ENCODE assay signal across 3 cellular contexts in genomic region chr19:16735650-16736266, GRCh38. TPM values are rescaled to one million over a fixed set of nuclear protein-coding genes. Genes with fewer than 3 reads are reported as not detected.
"Had no signal": no experiment of that assay in that cellular context is flagged by ENCODE, and none has a peak within 500 bp of the region (broad histone marks: within the 10 kb centered on the region; RNA-seq: fewer than 3 reads in every experiment).

No MANE protein-coding gene starts in this region.

RNA-seq across cellular contexts. Expression of gene NWD1, which starts 16.1 kb away (rescaled TPM):
- total RNA-seq: LHCN-M2, Right ventricle myocardium inferior, SJCRH30 had no signal
